1 cellular context compared by ENCODE assay signal in the genomic region with DNA sequence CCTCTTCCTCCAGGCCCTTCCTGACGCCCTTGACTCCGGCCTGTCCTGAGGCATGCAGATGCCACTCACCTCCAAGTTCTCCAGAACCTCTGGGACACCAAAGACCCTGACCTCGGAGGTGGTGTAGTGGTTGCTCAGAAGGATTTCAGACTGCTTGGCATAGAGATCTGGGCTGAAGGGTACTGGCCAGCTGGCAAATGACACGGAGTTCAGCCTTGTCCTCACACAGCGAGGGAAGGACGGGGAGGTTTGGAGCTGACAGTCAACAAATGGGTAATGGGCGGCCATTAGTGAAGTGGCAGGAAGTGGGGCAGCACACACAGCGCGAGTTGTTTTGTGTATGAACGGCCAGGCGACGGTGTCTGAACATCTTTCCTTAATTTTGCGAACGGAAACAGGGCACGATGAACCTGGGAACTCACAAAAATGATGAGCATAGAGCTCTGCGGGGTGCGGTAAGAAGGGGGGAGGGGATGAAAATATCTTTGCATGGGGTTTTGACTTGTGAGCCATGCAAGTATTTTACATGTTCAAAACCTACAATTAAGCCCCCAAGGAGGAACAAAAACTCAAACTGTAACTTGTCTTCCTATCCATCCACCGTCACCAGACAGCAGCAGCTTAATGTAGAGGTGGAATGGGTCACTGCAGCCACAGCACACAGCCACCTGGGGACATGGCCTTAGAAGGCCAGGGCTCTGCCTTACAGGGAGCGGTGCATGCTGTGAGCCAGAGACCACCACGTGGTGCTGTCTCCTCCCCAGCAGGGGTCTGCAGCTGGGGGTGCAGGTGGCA.
TF ChIP-seq lines count a peak whose summit lies in the region.

No MANE protein-coding gene starts in this region.

TF ChIP-seq in HepG2, 621 proteins besides CTCF, POLR2A, EP300 and RAD21:
- TF ChIP-seq, protein P1, sequence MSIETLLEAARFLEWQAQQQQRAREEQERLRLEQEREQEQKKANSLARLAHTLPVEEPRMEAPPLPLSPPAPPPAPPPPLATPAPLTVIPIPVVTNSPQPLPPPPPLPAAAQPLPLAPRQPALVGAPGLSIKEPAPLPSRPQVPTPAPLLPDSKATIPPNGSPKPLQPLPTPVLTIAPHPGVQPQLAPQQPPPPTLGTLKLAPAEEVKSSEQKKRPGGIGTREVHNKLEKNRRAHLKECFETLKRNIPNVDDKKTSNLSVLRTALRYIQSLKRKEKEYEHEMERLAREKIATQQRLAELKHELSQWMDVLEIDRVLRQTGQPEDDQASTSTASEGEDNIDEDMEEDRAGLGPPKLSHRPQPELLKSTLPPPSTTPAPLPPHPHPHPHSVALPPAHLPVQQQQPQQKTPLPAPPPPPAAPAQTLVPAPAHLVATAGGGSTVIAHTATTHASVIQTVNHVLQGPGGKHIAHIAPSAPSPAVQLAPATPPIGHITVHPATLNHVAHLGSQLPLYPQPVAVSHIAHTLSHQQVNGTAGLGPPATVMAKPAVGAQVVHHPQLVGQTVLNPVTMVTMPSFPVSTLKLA (IDR thresholded peaks at IDR 0.05), result peak; percentile 42; the same call in 1 of the 2 replicates
- TF ChIP-seq, protein P2, sequence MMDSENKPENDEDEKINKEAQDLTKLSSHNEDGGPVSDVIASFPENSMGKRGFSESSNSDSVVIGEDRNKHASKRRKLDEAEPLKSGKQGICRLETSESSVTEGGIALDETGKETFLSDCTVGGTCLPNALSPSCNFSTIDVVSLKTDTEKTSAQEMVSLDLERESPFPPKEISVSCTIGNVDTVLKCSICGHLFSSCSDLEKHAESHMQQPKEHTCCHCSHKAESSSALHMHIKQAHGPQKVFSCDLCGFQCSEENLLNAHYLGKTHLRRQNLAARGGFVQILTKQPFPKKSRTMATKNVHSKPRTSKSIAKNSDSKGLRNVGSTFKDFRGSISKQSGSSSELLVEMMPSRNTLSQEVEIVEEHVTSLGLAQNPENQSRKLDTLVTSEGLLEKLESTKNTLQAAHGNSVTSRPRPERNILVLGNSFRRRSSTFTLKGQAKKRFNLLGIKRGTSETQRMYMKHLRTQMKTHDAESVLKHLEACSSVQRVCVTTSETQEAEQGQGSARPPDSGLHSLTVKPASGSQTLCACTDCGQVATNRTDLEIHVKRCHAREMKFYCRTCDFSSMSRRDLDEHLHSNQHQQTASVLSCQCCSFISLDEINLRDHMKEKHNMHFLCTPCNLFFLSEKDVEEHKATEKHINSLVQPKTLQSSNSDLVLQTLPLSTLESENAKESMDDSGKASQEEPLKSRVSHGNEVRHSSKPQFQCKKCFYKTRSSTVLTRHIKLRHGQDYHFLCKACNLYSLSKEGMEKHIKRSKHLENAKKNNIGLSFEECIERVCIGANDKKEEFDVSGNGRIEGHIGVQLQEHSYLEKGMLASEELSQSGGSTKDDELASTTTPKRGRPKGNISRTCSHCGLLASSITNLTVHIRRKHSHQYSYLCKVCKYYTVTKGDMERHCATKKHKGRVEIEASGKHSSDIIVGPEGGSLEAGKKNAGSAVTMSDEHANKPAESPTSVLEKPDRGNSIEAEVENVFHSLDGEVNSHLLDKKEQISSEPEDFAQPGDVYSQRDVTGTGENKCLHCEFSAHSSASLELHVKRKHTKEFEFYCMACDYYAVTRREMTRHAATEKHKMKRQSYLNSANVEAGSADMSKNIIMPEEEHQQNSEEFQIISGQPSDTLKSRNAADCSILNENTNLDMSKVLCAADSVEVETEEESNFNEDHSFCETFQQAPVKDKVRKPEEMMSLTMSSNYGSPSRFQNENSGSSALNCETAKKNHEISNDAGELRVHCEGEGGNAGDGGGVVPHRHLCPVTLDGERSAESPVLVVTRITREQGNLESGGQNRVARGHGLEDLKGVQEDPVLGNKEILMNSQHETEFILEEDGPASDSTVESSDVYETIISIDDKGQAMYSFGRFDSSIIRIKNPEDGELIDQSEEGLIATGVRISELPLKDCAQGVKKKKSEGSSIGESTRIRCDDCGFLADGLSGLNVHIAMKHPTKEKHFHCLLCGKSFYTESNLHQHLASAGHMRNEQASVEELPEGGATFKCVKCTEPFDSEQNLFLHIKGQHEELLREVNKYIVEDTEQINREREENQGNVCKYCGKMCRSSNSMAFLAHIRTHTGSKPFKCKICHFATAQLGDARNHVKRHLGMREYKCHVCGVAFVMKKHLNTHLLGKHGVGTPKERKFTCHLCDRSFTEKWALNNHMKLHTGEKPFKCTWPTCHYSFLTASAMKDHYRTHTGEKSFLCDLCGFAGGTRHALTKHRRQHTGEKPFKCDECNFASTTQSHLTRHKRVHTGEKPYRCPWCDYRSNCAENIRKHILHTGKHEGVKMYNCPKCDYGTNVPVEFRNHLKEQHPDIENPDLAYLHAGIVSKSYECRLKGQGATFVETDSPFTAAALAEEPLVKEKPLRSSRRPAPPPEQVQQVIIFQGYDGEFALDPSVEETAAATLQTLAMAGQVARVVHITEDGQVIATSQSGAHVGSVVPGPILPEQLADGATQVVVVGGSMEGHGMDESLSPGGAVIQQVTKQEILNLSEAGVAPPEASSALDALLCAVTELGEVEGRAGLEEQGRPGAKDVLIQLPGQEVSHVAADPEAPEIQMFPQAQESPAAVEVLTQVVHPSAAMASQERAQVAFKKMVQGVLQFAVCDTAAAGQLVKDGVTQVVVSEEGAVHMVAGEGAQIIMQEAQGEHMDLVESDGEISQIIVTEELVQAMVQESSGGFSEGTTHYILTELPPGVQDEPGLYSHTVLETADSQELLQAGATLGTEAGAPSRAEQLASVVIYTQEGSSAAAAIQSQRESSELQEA (CRISPR knock-in tag; IDR thresholded peaks at IDR 0.05; ENCODE audit: not compliant biosample characterization), result no peak
